In the genomic region with DNA sequence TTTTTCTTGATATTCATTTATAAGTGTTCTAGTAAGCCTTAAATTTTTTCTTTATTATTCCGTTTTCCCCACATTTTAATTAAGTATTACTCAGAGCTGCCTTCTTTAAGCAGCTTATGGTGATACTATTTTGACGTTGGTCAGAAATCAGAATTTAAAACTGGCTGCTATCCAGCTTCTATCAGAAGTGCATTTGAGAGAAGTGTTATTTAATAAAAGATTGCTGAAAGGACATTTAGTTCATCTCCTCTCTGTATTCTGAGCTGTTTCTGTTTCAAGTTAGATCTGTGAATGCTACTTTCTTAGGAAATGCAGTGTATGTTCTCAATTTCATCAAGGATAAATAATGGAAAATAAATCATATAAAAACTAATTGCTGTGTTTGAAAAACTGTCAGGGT, we compare ENCODE assay signal across 20 cellular contexts.
"Had no signal": no experiment of that assay in that cellular context is flagged by ENCODE, and none has a peak within 500 bp of the region (broad histone marks: within the 10 kb centered on the region; RNA-seq: fewer than 3 reads in every experiment).

No MANE protein-coding gene starts in this region.

- H3K9me3 ChIP-seq: left lung, prostate gland, sigmoid colon, stomach had no signal

- H3K4me1 ChIP-seq: left lung, parathyroid adenoma, prostate gland had no signal

- H3K36me3 ChIP-seq: prostate gland had no signal

- H3K4me3 ChIP-seq: left lung, lung, prostate gland, sigmoid colon, skin epidermis, stomach had no signal

- H3K27ac ChIP-seq: foreskin keratinocyte, left lung, parathyroid adenoma, prostate gland, sigmoid colon, skin epidermis, stomach had no signal

- DNase-seq: cerebellar nuclear complex; erythroblast; foreskin keratinocyte; head of caudate nucleus; hypothalamus; islet precursor cell; left lung; mesenchymal stem cell; midbrain; occipital lobe; sigmoid colon; stimulated activated CD4-positive, alpha-beta T cell treated with anti-CD3 and anti-CD28 coated beads, Interleukin-2, amount 100 ng/mL, for 24 hours; stimulated activated naive CD4-positive, alpha-beta T cell; stomach; substantia nigra; trophoblast cell had no signal

- H3K27me3 ChIP-seq: foreskin keratinocyte, left lung, sigmoid colon, stomach had no signal
